In genomic region chrX:18886005-18886343, GRCh38 we compare ENCODE assay signal across 8 cellular contexts.
DNase-seq lines count a peak whose midpoint lies in the region; ATAC-seq and TF ChIP-seq lines count a peak whose summit lies in the region.

No MANE protein-coding gene starts in this region.

- TF ChIP-seq RAD21 in liver (IDR thresholded peaks at IDR 0.05), result no peak

- H3K9me3 ChIP-seq in liver (ENCODE audit: control insufficient read depth in 4 of 4, low read length in 3 of 4) (peaks cover 0 to 2% (median 0%) of the 10 kb centered on the region in 4 donors), BE2C (no peaks in the 10 kb centered on the region)

- CTCF ChIA-PET in activated CD8-positive, alpha-beta memory T cell treated with anti-CD3 and anti-CD28 coated beads, Interleukin-2, amount 10 ng/mL, durations not matched to agents 7 days and 5 days (lab: Charles Lee), result interaction anchor here (1.0 kb wide), 1 partner anchor 27 kb away, joined by 3 read pairs; no protein-coding TSS in a partner anchor

- H3K36me3 Mint-ChIP-seq in activated CD8-positive, alpha-beta memory T cell treated with anti-CD3 and anti-CD28 coated beads, Interleukin-2, amount 10 ng/mL, durations not matched to agents 7 days and 5 days, result no peaks in the 10 kb centered on the region
- no peaks in the 10 kb centered on the region for H3K36me3 Mint-ChIP-seq in activated naive CD4-positive, alpha-beta T cell treated with anti-CD3 and anti-CD28 coated beads, Interleukin-2, amount 50 U/mL, for 24 hours

- peaks cover 17% of the 10 kb centered on the region for H3K4me1 Mint-ChIP-seq in activated CD8-positive, alpha-beta memory T cell treated with anti-CD3 and anti-CD28 coated beads, Interleukin-2, amount 10 ng/mL, durations not matched to agents 7 days and 5 days
- peaks cover 32% of the 10 kb centered on the region for H3K4me1 Mint-ChIP-seq in activated naive CD4-positive, alpha-beta T cell treated with anti-CD3 and anti-CD28 coated beads, Interleukin-2, amount 50 U/mL, for 24 hours

- peak; percentile 37 for ATAC-seq in activated CD8-positive, alpha-beta memory T cell treated with anti-CD3 and anti-CD28 coated beads, Interleukin-2, amount 10 ng/mL, durations not matched to agents 7 days and 5 days
- peak; percentile 16 for ATAC-seq in HG03060 (IDR thresholded peaks at IDR 0.05; ENCODE audit: low read depth, unreplicated experiment)

- H3K27me3 ChIP-seq in liver (ENCODE audit: control insufficient read depth in 4 of 4, insufficient read depth in 4 of 4, low read length in 3 of 4), result no peaks in the 10 kb centered on the region
- no peaks in the 10 kb centered on the region for H3K27me3 ChIP-seq in BE2C

- H3K4me1 ChIP-seq in liver (ENCODE audit: control insufficient read depth in 4 of 4, insufficient read depth in 4 of 4, low read length in 3 of 4), result peaks cover 6 to 25% (median 16%) of the 10 kb centered on the region in 4 donors
- H3K4me1 ChIP-seq in urinary bladder (ENCODE audit: insufficient read depth), result no peaks in the 10 kb centered on the region
- peaks cover 8% of the 10 kb centered on the region for H3K4me1 ChIP-seq in BE2C

- WGBS in liver, result 21% methylated on average over 12 of the region's 12 CpGs
- 5% methylated on average over 11 of the region's 12 CpGs for WGBS in urinary bladder

- TF ChIP-seq CTCF in liver (IDR thresholded peaks at IDR 0.05; ENCODE audit: low read depth, low read length, missing input control) (no peak), BE2C (IDR thresholded peaks at IDR 0.05; ENCODE audit: low read depth, low read length) (no peak)

- H3K9ac ChIP-seq in liver (ENCODE audit: low read depth in 1 of 2, low read length in 2 of 2), result peak overlapping the region in 1 of 2 donors; percentile 14

- H3K4me3 ChIP-seq in liver (ENCODE audit: low read depth in 1 of 3, low read length in 3 of 3) (peak overlapping the region; percentile 15 to 59 (median 44)), urinary bladder (ENCODE audit: low read depth, low read length) (peak overlapping the region; percentile 24), BE2C (ENCODE audit: low read depth, low read length) (no peak overlapping the region)

- no peaks in the 10 kb centered on the region for H3K36me3 ChIP-seq in liver (ENCODE audit: control insufficient read depth in 4 of 4, insufficient read depth in 3 of 4, low read depth in 1 of 4, low read length in 3 of 4)
- no peaks in the 10 kb centered on the region for H3K36me3 ChIP-seq in urinary bladder (ENCODE audit: insufficient read depth)
- H3K36me3 ChIP-seq in BE2C, result peaks cover 25% of the 10 kb centered on the region

- H3K4me3 Mint-ChIP-seq in activated CD8-positive, alpha-beta memory T cell treated with anti-CD3 and anti-CD28 coated beads, Interleukin-2, amount 10 ng/mL, durations not matched to agents 7 days and 5 days, result peak overlapping the region; percentile 70
- peak overlapping the region; percentile 90 for H3K4me3 Mint-ChIP-seq in activated naive CD4-positive, alpha-beta T cell treated with anti-CD3 and anti-CD28 coated beads, Interleukin-2, amount 50 U/mL, for 24 hours

- DNase-seq in activated CD8-positive, alpha-beta memory T cell treated with anti-CD3 and anti-CD28 coated beads, Interleukin-2, amount 10 ng/mL, durations not matched to agents 7 days and 5 days, result no peak
- DNase-seq in activated CD8-positive, alpha-beta memory T cell treated with anti-CD3 and anti-CD28 coated beads, Interleukin-2, amount 50 U/mL, for 4 hours, result no peak
- DNase-seq in BE2C, result no peak
- DNase-seq in stimulated activated CD4-positive, alpha-beta T cell treated with anti-CD3 and anti-CD28 coated beads, Interleukin-4, amount 100 ng/mL, for 4 hours, result no peak

- H3K27ac Mint-ChIP-seq in activated CD8-positive, alpha-beta memory T cell treated with anti-CD3 and anti-CD28 coated beads, Interleukin-2, amount 10 ng/mL, durations not matched to agents 7 days and 5 days, result peak overlapping the region; percentile 76
- peak overlapping the region; percentile 94 for H3K27ac Mint-ChIP-seq in activated naive CD4-positive, alpha-beta T cell treated with anti-CD3 and anti-CD28 coated beads, Interleukin-2, amount 50 U/mL, for 24 hours

- no peaks in the 10 kb centered on the region for H3K9me3 Mint-ChIP-seq in activated CD8-positive, alpha-beta memory T cell treated with anti-CD3 and anti-CD28 coated beads, Interleukin-2, amount 10 ng/mL, durations not matched to agents 7 days and 5 days (ENCODE audit: low read depth)
- no peaks in the 10 kb centered on the region for H3K9me3 Mint-ChIP-seq in activated naive CD4-positive, alpha-beta T cell treated with anti-CD3 and anti-CD28 coated beads, Interleukin-2, amount 50 U/mL, for 24 hours

- no peaks in the 10 kb centered on the region for H3K27me3 Mint-ChIP-seq in activated CD8-positive, alpha-beta memory T cell treated with anti-CD3 and anti-CD28 coated beads, Interleukin-2, amount 10 ng/mL, durations not matched to agents 7 days and 5 days
- H3K27me3 Mint-ChIP-seq in activated naive CD4-positive, alpha-beta T cell treated with anti-CD3 and anti-CD28 coated beads, Interleukin-2, amount 50 U/mL, for 24 hours, result no peaks in the 10 kb centered on the region

- H3K27ac ChIP-seq in liver (ENCODE audit: low read depth in 1 of 2, low read length in 2 of 2), result peak overlapping the region; percentile 73 to 76
- H3K27ac ChIP-seq in urinary bladder (ENCODE audit: low read depth), result peak overlapping the region; percentile 7

TF ChIP-seq in liver, 16 proteins besides CTCF, POLR2A, EP300 and RAD21:
- TF ChIP-seq MAX (IDR thresholded peaks at IDR 0.05), result no peak
- no peak for TF ChIP-seq EGR1 (IDR thresholded peaks at IDR 0.05; ENCODE audit: low read depth in 2 of 2)
- TF ChIP-seq HNF4G (IDR thresholded peaks at IDR 0.05), result no peak
- no peak for TF ChIP-seq YY1 (IDR thresholded peaks at IDR 0.05)
- TF ChIP-seq ZBTB33 (IDR thresholded peaks at IDR 0.05), result no peak
- no peak for TF ChIP-seq REST (IDR thresholded peaks at IDR 0.05)
- no peak for TF ChIP-seq FOXA1 (IDR thresholded peaks at IDR 0.05)
- no peak for TF ChIP-seq FOXA2 (IDR thresholded peaks at IDR 0.05)
- TF ChIP-seq NR2F2 (IDR thresholded peaks at IDR 0.05), result no peak
- TF ChIP-seq SP1 (IDR thresholded peaks at IDR 0.05), result no peak
- no peak for TF ChIP-seq RXRA (IDR thresholded peaks at IDR 0.05)
- no peak for TF ChIP-seq JUND (IDR thresholded peaks at IDR 0.05)
- no peak for TF ChIP-seq HNF4A (conservative IDR thresholded peaks at IDR 0.05)
- no peak for TF ChIP-seq TAF1 (conservative IDR thresholded peaks at IDR 0.05)
- no peak for TF ChIP-seq GABPA (IDR thresholded peaks at IDR 0.05 in 1 of 2, conservative IDR thresholded peaks at IDR 0.05 in 1 of 2)
- TF ChIP-seq ATF3 (IDR thresholded peaks at IDR 0.05), result no peak
